2 cellular contexts compared by ENCODE assay signal in the genomic region with DNA sequence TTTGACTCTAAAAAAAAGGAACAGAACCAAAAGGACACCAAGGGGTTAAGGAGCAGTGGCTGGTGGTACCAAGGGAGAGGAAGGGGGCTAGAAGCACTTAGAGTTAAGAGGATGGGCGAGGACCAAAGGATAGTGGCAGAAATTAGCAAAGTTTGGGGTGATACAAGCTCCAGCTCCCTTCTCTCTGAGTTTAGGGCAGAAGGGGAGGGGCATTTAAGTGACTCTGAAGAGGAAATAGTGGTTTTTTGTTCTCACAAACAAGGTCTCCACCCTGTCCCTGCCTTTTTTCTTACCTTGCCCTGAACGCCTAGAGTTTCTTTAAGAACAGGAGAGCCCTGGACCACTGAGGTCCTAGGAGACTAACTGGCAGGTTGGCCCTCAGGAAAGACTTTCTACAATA.
TF ChIP-seq lines count a peak whose summit lies in the region.

No MANE protein-coding gene starts in this region.

TF ChIP-seq in liver, 16 proteins besides CTCF, POLR2A, EP300 and RAD21:
- TF ChIP-seq, protein P1, sequence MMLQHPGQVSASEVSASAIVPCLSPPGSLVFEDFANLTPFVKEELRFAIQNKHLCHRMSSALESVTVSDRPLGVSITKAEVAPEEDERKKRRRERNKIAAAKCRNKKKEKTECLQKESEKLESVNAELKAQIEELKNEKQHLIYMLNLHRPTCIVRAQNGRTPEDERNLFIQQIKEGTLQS (IDR thresholded peaks at IDR 0.05), result no peak
- TF ChIP-seq HNF4A (conservative IDR thresholded peaks at IDR 0.05), result no peak
- TF ChIP-seq TAF1 (conservative IDR thresholded peaks at IDR 0.05), result no peak
- no peak for TF ChIP-seq JUND (IDR thresholded peaks at IDR 0.05)
- no peak for TF ChIP-seq GABPA (IDR thresholded peaks at IDR 0.05 in 1 of 2, conservative IDR thresholded peaks at IDR 0.05 in 1 of 2)
- no peak for TF ChIP-seq MAX (IDR thresholded peaks at IDR 0.05)
- TF ChIP-seq NR2F2 (IDR thresholded peaks at IDR 0.05), result no peak
- TF ChIP-seq ZBTB33 (IDR thresholded peaks at IDR 0.05), result no peak
- TF ChIP-seq HNF4G (IDR thresholded peaks at IDR 0.05), result no peak

TF ChIP-seq in HepG2, 621 proteins besides CTCF, POLR2A, EP300 and RAD21:
- TF ChIP-seq U2AF2 (IDR thresholded peaks at IDR 0.05; ENCODE audit: low read depth, low read length), result no peak
- no peak for TF ChIP-seq ZFP37 (CRISPR knock-in tag; IDR thresholded peaks at IDR 0.05; ENCODE audit: borderline replicate concordance)
- no peak for TF ChIP-seq POGZ (CRISPR knock-in tag; IDR thresholded peaks at IDR 0.05)
- no peak for TF ChIP-seq JUND (CRISPR knock-in tag; IDR thresholded peaks at IDR 0.05)
- TF ChIP-seq JUN (CRISPR knock-in tag; IDR thresholded peaks at IDR 0.05), result no peak
- TF ChIP-seq MZF1 (CRISPR knock-in tag; IDR thresholded peaks at IDR 0.05; ENCODE audit: borderline replicate concordance), result no peak
- TF ChIP-seq ZBTB7A (CRISPR knock-in tag; IDR thresholded peaks at IDR 0.05), result no peak
